Comparison of ENCODE assay signal across 19 cellular contexts in the genomic region with DNA sequence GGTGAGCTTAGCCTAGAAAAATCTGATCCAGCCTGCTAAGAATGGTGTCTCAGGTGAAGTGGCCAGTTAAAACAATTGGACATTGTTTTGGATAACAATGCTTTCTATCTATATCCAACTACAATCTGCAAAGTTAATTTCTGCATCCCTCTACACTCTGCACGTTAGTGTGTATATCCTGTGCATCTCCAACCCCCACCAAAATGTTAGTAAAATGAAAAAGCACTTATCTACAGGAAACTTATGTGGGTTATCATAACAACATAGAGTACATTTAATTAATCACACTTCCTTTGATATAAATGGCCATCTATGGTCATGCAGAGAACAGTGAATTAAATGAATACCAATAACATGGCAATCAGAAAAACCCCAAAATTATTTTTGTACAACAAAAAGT.
"Had no signal": no experiment of that assay in that cellular context is flagged by ENCODE, and none has a peak within 500 bp of the region (broad histone marks: within the 10 kb centered on the region; RNA-seq: fewer than 3 reads in every experiment).

No MANE protein-coding gene starts in this region.

- H3K9me3 Mint-ChIP-seq: activated naive CD4-positive, alpha-beta T cell treated with anti-CD3 and anti-CD28 coated beads, Interleukin-2, amount 50 U/mL, for 72 hours; dendritic cell treated with granulocyte-macrophage colony-stimulating factor and Interleukin-4, amounts not matched to agents 40 ng/mL and 50 ng/mL, for 4 days; nephron progenitor cell; stimulated activated memory B cell treated with anti-CD40 and anti-IgM and Interleukin-4, amounts not matched to agents 10 μg/mL and 1 μg/mL and 100 μg/mL, for 72 hours; T-helper 1 cell treated with Interleukin-12 subunit alpha and Interleukin-12 subunit beta and Interleukin-4 antibody, amounts not matched to agents 30 μg/mL and 1 μg/mL, for 36 hours had no signal

- H3K27ac Mint-ChIP-seq: activated naive CD4-positive, alpha-beta T cell treated with anti-CD3 and anti-CD28 coated beads, Interleukin-2, amount 50 U/mL, for 72 hours; dendritic cell treated with granulocyte-macrophage colony-stimulating factor and Interleukin-4, amounts not matched to agents 40 ng/mL and 50 ng/mL, for 4 days; effector memory CD8-positive, alpha-beta T cell; mesothelial cell of epicardium; nephron progenitor cell; stimulated activated memory B cell treated with anti-CD40 and anti-IgM and Interleukin-4, amounts not matched to agents 10 μg/mL and 1 μg/mL and 100 μg/mL, for 72 hours; T-helper 1 cell treated with Interleukin-12 subunit alpha and Interleukin-12 subunit beta and Interleukin-4 antibody, amounts not matched to agents 30 μg/mL and 1 μg/mL, for 36 hours had no signal

- H3K9me3 ChIP-seq: adrenal gland, lower lobe of right lung, spleen, thoracic aorta had no signal

- H3K27me3 Mint-ChIP-seq: dendritic cell treated with granulocyte-macrophage colony-stimulating factor and Interleukin-4, amounts not matched to agents 40 ng/mL and 50 ng/mL, for 4 days; effector memory CD8-positive, alpha-beta T cell; stimulated activated memory B cell treated with anti-CD40 and anti-IgM and Interleukin-4, amounts not matched to agents 10 μg/mL and 1 μg/mL and 100 μg/mL, for 72 hours had no signal

- H3K4me1 Mint-ChIP-seq: stimulated activated memory B cell treated with anti-CD40 and anti-IgM and Interleukin-4, amounts not matched to agents 10 μg/mL and 1 μg/mL and 100 μg/mL, for 72 hours had no signal

- ATAC-seq: activated naive CD4-positive, alpha-beta T cell treated with anti-CD3 and anti-CD28 coated beads, Interleukin-2, amount 50 U/mL, for 72 hours; lower lobe of right lung; stimulated activated memory B cell treated with anti-CD40 and anti-IgM and Interleukin-4, amounts not matched to agents 10 μg/mL and 1 μg/mL and 100 μg/mL, for 72 hours had no signal

- H3K36me3 Mint-ChIP-seq: activated naive CD4-positive, alpha-beta T cell treated with anti-CD3 and anti-CD28 coated beads, Interleukin-2, amount 50 U/mL, for 72 hours; stimulated activated memory B cell treated with anti-CD40 and anti-IgM and Interleukin-4, amounts not matched to agents 10 μg/mL and 1 μg/mL and 100 μg/mL, for 72 hours had no signal

- FAIRE-seq: bronchial epithelial cell had no signal

- H3K27me3 ChIP-seq: adrenal gland, spleen had no signal

- H3K36me3 ChIP-seq: adrenal gland, lower lobe of right lung, spleen, thoracic aorta had no signal

- DNase-seq: activated CD4-positive, alpha-beta T cell treated with anti-CD3 and anti-CD28 coated beads, Interleukin-2, amount 50 U/mL, for 4 hours; activated gamma-delta T cell treated with Interleukin-2 at 50 U/mL for 16 hours; adrenal gland; effector memory CD8-positive, alpha-beta T cell; foreskin fibroblast; glutamatergic neuron; lower lobe of right lung; nephron progenitor cell; nucleus accumbens; spleen; stimulated activated CD4-positive, alpha-beta T cell treated with anti-CD3 and anti-CD28 coated beads, Interleukin-4, amount 100 ng/mL, for 4 hours had no signal

- H3K27ac ChIP-seq: adrenal gland, epithelial cell of prostate, lower lobe of right lung, spleen, thoracic aorta had no signal

- H3K4me3 ChIP-seq: adrenal gland, lower lobe of right lung, spleen, thoracic aorta had no signal

- H3K4me3 Mint-ChIP-seq: dendritic cell treated with granulocyte-macrophage colony-stimulating factor and Interleukin-4, amounts not matched to agents 40 ng/mL and 50 ng/mL, for 4 days; effector memory CD8-positive, alpha-beta T cell; mesothelial cell of epicardium; nephron progenitor cell; stimulated activated memory B cell treated with anti-CD40 and anti-IgM and Interleukin-4, amounts not matched to agents 10 μg/mL and 1 μg/mL and 100 μg/mL, for 72 hours; T-helper 1 cell treated with Interleukin-12 subunit alpha and Interleukin-12 subunit beta and Interleukin-4 antibody, amounts not matched to agents 30 μg/mL and 1 μg/mL, for 36 hours had no signal
